1 cellular context compared by ENCODE assay signal in genomic region chr21:33139084-33139483, GRCh38.
TF ChIP-seq lines count a peak whose summit lies in the region.

No MANE protein-coding gene starts in this region.

TF ChIP-seq in H1, 55 proteins besides CTCF, POLR2A, EP300 and RAD21 (continued from another document):
- TF ChIP-seq CHD7 (IDR thresholded peaks at IDR 0.05; ENCODE audit: insufficient replicate concordance, low read length), result no peak
- TF ChIP-seq KDM5A (IDR thresholded peaks at IDR 0.05; ENCODE audit: low read length), result no peak
- TF ChIP-seq TBP (IDR thresholded peaks at IDR 0.05; ENCODE audit: low read depth, low read length), result no peak
- no peak for TF ChIP-seq CHD1 (IDR thresholded peaks at IDR 0.05; ENCODE audit: low read depth, low read length)
- TF ChIP-seq TAF7 (optimal IDR thresholded peaks at IDR 0.05; ENCODE audit: borderline replicate concordance, low read depth, low read length), result no peak
- no peak for TF ChIP-seq RXRA (IDR thresholded peaks at IDR 0.05; ENCODE audit: insufficient read depth, low read depth, low read length)
- no peak for TF ChIP-seq ASH2L (IDR thresholded peaks at IDR 0.05; ENCODE audit: low read length)
- no peak for TF ChIP-seq GTF2F1 (IDR thresholded peaks at IDR 0.05; ENCODE audit: borderline replicate concordance, low read depth, low read length)
- TF ChIP-seq BRCA1 (IDR thresholded peaks at IDR 0.05; ENCODE audit: low read depth, low read length), result no peak
